Comparison of ENCODE assay signal across 20 cellular contexts in the genomic region with DNA sequence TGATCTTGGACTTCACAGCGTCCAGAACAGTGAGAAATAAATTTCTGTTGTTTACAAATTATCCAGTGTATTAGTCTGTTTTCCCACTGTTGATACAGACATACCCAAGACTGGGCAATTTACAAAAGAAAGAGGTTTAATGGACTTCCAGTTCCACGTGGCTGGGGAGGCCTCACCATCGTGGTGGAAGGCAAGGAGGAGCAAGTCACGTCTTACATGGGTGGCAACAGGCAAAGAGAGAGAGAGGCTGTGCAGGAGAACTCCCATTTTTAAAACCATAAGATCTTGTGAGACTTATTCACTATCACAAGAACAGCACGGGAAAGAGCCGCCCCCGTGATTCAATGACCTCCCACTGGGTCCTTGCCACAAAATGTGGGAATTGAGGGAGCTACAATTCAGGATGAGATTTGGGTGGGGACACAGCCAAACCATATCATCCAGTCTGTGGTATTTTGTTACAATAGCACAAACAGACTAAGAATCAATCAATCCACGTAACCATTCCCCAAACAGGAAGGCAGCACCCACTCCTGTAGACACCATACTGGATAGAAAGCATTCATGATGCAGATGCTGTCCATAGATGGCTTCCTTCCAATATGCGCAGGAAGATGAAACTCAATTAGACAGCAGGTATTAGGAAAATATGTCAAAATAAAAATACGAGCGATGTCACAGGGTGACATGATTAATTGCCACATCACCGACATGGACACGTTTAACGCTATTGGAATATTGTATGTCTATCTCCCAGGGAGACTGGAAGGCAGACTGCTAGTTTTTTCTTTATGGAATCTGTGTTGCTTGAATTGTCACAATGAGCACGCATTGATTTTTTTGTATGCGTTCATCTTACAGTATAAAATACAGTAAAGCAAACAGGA. TPM values are rescaled to one million over a fixed set of nuclear protein-coding genes. Genes with fewer than 3 reads are reported as not detected.
DNase-seq lines count a peak whose midpoint lies in the region; ATAC-seq and TF ChIP-seq lines count a peak whose summit lies in the region.
"Had no signal": no experiment of that assay in that cellular context is flagged by ENCODE, and none has a peak within 500 bp of the region (broad histone marks: within the 10 kb centered on the region; RNA-seq: fewer than 3 reads in every experiment).

No MANE protein-coding gene starts in this region.

- H3K4me1 ChIP-seq in body of pancreas (peaks cover 88% of the 10 kb centered on the region), spleen (peaks cover 17 to 77% (median 35%) of the 10 kb centered on the region in 6 donors), tibial nerve (peaks cover 0 to 68% (median 29%) of the 10 kb centered on the region in 4 donors)

- no peaks in the 10 kb centered on the region for H3K27me3 ChIP-seq in body of pancreas
- no peaks in the 10 kb centered on the region for H3K27me3 ChIP-seq in spleen (replicated peaks in 1 of 7)
- no peaks in the 10 kb centered on the region for H3K27me3 ChIP-seq in tibial nerve
- H3K27me3 ChIP-seq: tibial artery had no signal

- no peak for TF ChIP-seq POLR2A in body of pancreas (IDR thresholded peaks at IDR 0.05)
- TF ChIP-seq POLR2A in spleen (IDR thresholded peaks at IDR 0.05), result no peak
- TF ChIP-seq POLR2A in tibial nerve (IDR thresholded peaks at IDR 0.05), result no peak

- H3K36me3 Mint-ChIP-seq in activated naive CD4-positive, alpha-beta T cell treated with anti-CD3 and anti-CD28 coated beads, Interleukin-2, amount 10 ng/mL, durations not matched to agents 7 days and 5 days, result peaks cover 54% of the 10 kb centered on the region

- no peaks in the 10 kb centered on the region for H3K9me3 ChIP-seq in body of pancreas
- no peaks in the 10 kb centered on the region for H3K9me3 ChIP-seq in spleen
- no peaks in the 10 kb centered on the region for H3K9me3 ChIP-seq in tibial nerve
- H3K9me3 ChIP-seq: SK-N-SH, tibial artery had no signal

- H3K27ac ChIP-seq in body of pancreas (peak overlapping the region; percentile 28 to 80 (median 70)), spleen (peak overlapping the region in 5 of 8 donors; percentile 34 to 58 (median 47)), tibial nerve (peak overlapping the region in 2 of 4 donors; percentile 74 to 96)

- ATAC-seq in body of pancreas (no peak), HG03342 (IDR thresholded peaks at IDR 0.05; ENCODE audit: unreplicated experiment) (no peak), GM21619 (IDR thresholded peaks at IDR 0.05; ENCODE audit: unreplicated experiment) (no peak)

- H3K27me3 Mint-ChIP-seq in activated naive CD4-positive, alpha-beta T cell treated with anti-CD3 and anti-CD28 coated beads, Interleukin-2, amount 10 ng/mL, durations not matched to agents 7 days and 5 days, result no peaks in the 10 kb centered on the region
- H3K27me3 Mint-ChIP-seq: activated naive CD4-positive, alpha-beta T cell treated with anti-CD3 and anti-CD28 coated beads, Interleukin-2, amount 50 U/mL, for 24 hours; CD8-positive, alpha-beta memory T cell; central memory CD8-positive, alpha-beta T cell had no signal

- H3K27ac Mint-ChIP-seq in activated naive CD4-positive, alpha-beta T cell treated with anti-CD3 and anti-CD28 coated beads, Interleukin-2, amount 10 ng/mL, durations not matched to agents 7 days and 5 days, result peak overlapping the region; percentile 30
- H3K27ac Mint-ChIP-seq: activated naive CD4-positive, alpha-beta T cell treated with anti-CD3 and anti-CD28 coated beads, Interleukin-2, amount 50 U/mL, for 24 hours had no signal

- CTCF ChIA-PET in activated naive CD4-positive, alpha-beta T cell treated with anti-CD3 and anti-CD28 coated beads, Interleukin-2, amount 10 ng/mL, durations not matched to agents 7 days and 5 days (lab: Charles Lee), result interaction anchor here (0.8 to 5.4 kb wide), 4 partner anchors 7 to 35 kb away, joined by 3 to 72 read pairs (median 26); no protein-coding TSS in a partner anchor

- no peak for DNase-seq in activated naive CD4-positive, alpha-beta T cell treated with anti-CD3 and anti-CD28 coated beads, Interleukin-2, amount 10 ng/mL, durations not matched to agents 7 days and 5 days
- no peak for DNase-seq in activated naive CD4-positive, alpha-beta T cell treated with anti-CD3 and anti-CD28 coated beads, Interleukin-2, amount 50 U/mL, for 16 hours
- DNase-seq in NCI-H1417 (lab: John Stamatoyannopoulos, UW) (peak in 2 of 3 experiments; percentile 59 to 86), body of pancreas (no peak), spleen (no peak), tibial nerve (ENCODE audit: low spot score in 2 of 2) (no peak)
- DNase-seq: activated CD4-positive, alpha-beta T cell treated with anti-CD3 and anti-CD28 coated beads for 1 hour; activated CD8-positive, alpha-beta memory T cell treated with anti-CD3 and anti-CD28 coated beads, Interleukin-2, amount 50 U/mL, for 4 hours; CD8-positive, alpha-beta memory T cell; effector CD4-positive, alpha-beta T cell; glutamatergic neuron; SK-N-SH; small intestine; T-helper 9 cell; tibial artery had no signal

- no peak for TF ChIP-seq CTCF in body of pancreas (IDR thresholded peaks at IDR 0.05)
- no peak for TF ChIP-seq CTCF in spleen (IDR thresholded peaks at IDR 0.05 in 8 of 11, conservative IDR thresholded peaks at IDR 0.05 in 3 of 11)
- no peak for TF ChIP-seq CTCF in tibial nerve (IDR thresholded peaks at IDR 0.05)

- WGBS in body of pancreas, 2 donors, result 89 to 93% methylated on average over 16 of the region's 16 CpGs
- 93 to 97% (median 94%) methylated on average over 16 of the region's 16 CpGs for WGBS in spleen, 5 donors
- 86 to 91% methylated on average over 16 of the region's 16 CpGs for WGBS in tibial nerve, 2 donors

- no peak overlapping the region for H3K4me3 Mint-ChIP-seq in activated naive CD4-positive, alpha-beta T cell treated with anti-CD3 and anti-CD28 coated beads, Interleukin-2, amount 10 ng/mL, durations not matched to agents 7 days and 5 days
- H3K4me3 Mint-ChIP-seq: activated naive CD4-positive, alpha-beta T cell treated with anti-CD3 and anti-CD28 coated beads, Interleukin-2, amount 50 U/mL, for 24 hours; central memory CD8-positive, alpha-beta T cell had no signal

- H3K36me3 ChIP-seq in body of pancreas (replicated peaks in 1 of 2; ENCODE audit: insufficient read depth in 1 of 2, low read depth in 2 of 2) (no peaks in the 10 kb centered on the region), spleen (peaks cover 0 to 100% (median 58%) of the 10 kb centered on the region in 6 donors), tibial nerve (peaks cover 4 to 60% (median 5%) of the 10 kb centered on the region in 3 donors)

- no peak overlapping the region for H3K4me3 ChIP-seq in body of pancreas
- H3K4me3 ChIP-seq in spleen, result no peak overlapping the region
- no peak overlapping the region for H3K4me3 ChIP-seq in tibial nerve
- H3K4me3 ChIP-seq: lung, tibial artery had no signal

- intact Hi-C loops in body of pancreas (cut with DNase I) (no loop called here), spleen (cut with DNase I; ENCODE audit: low total_unique reads) (no loop called here)

- peaks cover 17% of the 10 kb centered on the region for H3K4me1 Mint-ChIP-seq in activated naive CD4-positive, alpha-beta T cell treated with anti-CD3 and anti-CD28 coated beads, Interleukin-2, amount 10 ng/mL, durations not matched to agents 7 days and 5 days

- no peaks in the 10 kb centered on the region for H3K9me3 Mint-ChIP-seq in activated naive CD4-positive, alpha-beta T cell treated with anti-CD3 and anti-CD28 coated beads, Interleukin-2, amount 10 ng/mL, durations not matched to agents 7 days and 5 days
- H3K9me3 Mint-ChIP-seq: activated naive CD4-positive, alpha-beta T cell treated with anti-CD3 and anti-CD28 coated beads, Interleukin-2, amount 50 U/mL, for 24 hours; CD8-positive, alpha-beta memory T cell; central memory CD8-positive, alpha-beta T cell had no signal

- TF ChIP-seq EP300 in tibial nerve (IDR thresholded peaks at IDR 0.05), result no peak

RNA-seq across cellular contexts. Expression of a gene that starts 22.8 kb away (rescaled TPM):
- total RNA-seq in body of pancreas (10 to 100 TPM; 79.1 to 83.3 TPM), spleen (100 to 1,000 TPM in 5 of 7 donors, 10 to 100 TPM in 2; 95.3 to 142 (median 124) TPM), tibial nerve (100 to 1,000 TPM in 2 of 4 donors, 10 to 100 TPM in 2; 84.1 to 128 (median 110) TPM)
- polyA plus RNA-seq in spleen, result 10 to 100 TPM; 17.2 to 44.4 (median 24.1) TPM

Comparison
In these comparisons a context has a peak if more than half of its experiments do, and no peak if none do; other contexts are left out.
1. DNase-seq: peak in NCI-H1417 (2 of 3); none in activated naive CD4-positive, alpha-beta T cell treated with anti-CD3 and anti-CD28 coated beads, Interleukin-2, amount 10 ng/mL, durations not matched to agents 7 days and 5 days (single experiment), activated naive CD4-positive, alpha-beta T cell treated with anti-CD3 and anti-CD28 coated beads, Interleukin-2, amount 50 U/mL, for 16 hours (single experiment), body of pancreas (0 of 4), spleen (single experiment) and tibial nerve (0 of 2).